8 cellular contexts compared by ENCODE assay signal in genomic region chr5:172903790-172904189, GRCh38. TPM values are rescaled to one million over a fixed set of nuclear protein-coding genes. Genes with fewer than 3 reads are reported as not detected.
DNase-seq lines count a peak whose midpoint lies in the region; ATAC-seq and TF ChIP-seq lines count a peak whose summit lies in the region.

No MANE protein-coding gene starts in this region.

- DNase-seq in AG20443 (ENCODE audit: low spot score), result peak; percentile 63
- peak; percentile 78 for DNase-seq in NCI-H69 (lab: John Stamatoyannopoulos, UW)
- DNase-seq in esophagus muscularis mucosa (ENCODE audit: extremely low spot score), result no peak
- peak; percentile 93 for DNase-seq in osteocyte (ENCODE audit: extremely low spot score, unreplicated experiment)
- no peak for DNase-seq in T-helper 2 cell treated with Interferon-gamma antibody and Interleukin-4, amounts not matched to agents 5 μg/mL and 100 μg/mL, for 36 hours (ENCODE audit: low spot score)
- no peak for DNase-seq in activated CD8-positive, alpha-beta memory T cell treated with anti-CD3 and anti-CD28 coated beads, Interleukin-2, amount 10 ng/mL, durations not matched to agents 7 days and 5 days
- DNase-seq in naive thymus-derived CD4-positive, alpha-beta T cell, result no peak

- POLR2A ChIA-PET in naive thymus-derived CD4-positive, alpha-beta T cell (lab: Charles Lee), result no interaction called here

- H3K4me3 ChIP-seq in esophagus muscularis mucosa, result no peak overlapping the region
- H3K4me3 ChIP-seq in naive thymus-derived CD4-positive, alpha-beta T cell (ENCODE audit: low read length), result no peak overlapping the region

- TF ChIP-seq EP300 in esophagus muscularis mucosa (IDR thresholded peaks at IDR 0.05), result no peak

- peaks cover 62 to 88% (median 81%) of the 10 kb centered on the region in 4 donors for H3K4me1 ChIP-seq in esophagus muscularis mucosa
- no peaks in the 10 kb centered on the region for H3K4me1 ChIP-seq in naive thymus-derived CD4-positive, alpha-beta T cell (ENCODE audit: control insufficient read depth in 2 of 2, insufficient read depth in 2 of 2, low read length in 2 of 2)

- H3K36me3 ChIP-seq in esophagus muscularis mucosa, result peaks cover 0 to 11% (median 5%) of the 10 kb centered on the region in 4 donors
- peaks cover 0 to 47% (median 0%) of the 10 kb centered on the region in 3 experiments for H3K36me3 ChIP-seq in naive thymus-derived CD4-positive, alpha-beta T cell (ENCODE audit: control insufficient read depth in 2 of 3, insufficient read depth in 3 of 3, low read length in 3 of 3)

- ATAC-seq in HG02852 (IDR thresholded peaks at IDR 0.05; ENCODE audit: unreplicated experiment), result no peak
- ATAC-seq in activated CD8-positive, alpha-beta memory T cell treated with anti-CD3 and anti-CD28 coated beads, Interleukin-2, amount 10 ng/mL, durations not matched to agents 7 days and 5 days, result no peak
- no peak for ATAC-seq in naive thymus-derived CD4-positive, alpha-beta T cell

- peak overlapping the region; percentile 90 to 99 (median 96) for H3K27ac ChIP-seq in esophagus muscularis mucosa (replicated peaks in 1 of 4)
- no peak overlapping the region for H3K27ac ChIP-seq in naive thymus-derived CD4-positive, alpha-beta T cell (ENCODE audit: low read depth, low read length)

- H3K9me3 ChIP-seq in esophagus muscularis mucosa, result no peaks in the 10 kb centered on the region
- H3K9me3 ChIP-seq in naive thymus-derived CD4-positive, alpha-beta T cell (ENCODE audit: control insufficient read depth in 2 of 3, low read length in 3 of 3), result no peaks in the 10 kb centered on the region

- TF ChIP-seq POLR2A in esophagus muscularis mucosa (IDR thresholded peaks at IDR 0.05; ENCODE audit: low read depth), result no peak

- peaks cover 84% of the 10 kb centered on the region for H3K4me1 Mint-ChIP-seq in osteocyte (ENCODE audit: unreplicated experiment)
- no peaks in the 10 kb centered on the region for H3K4me1 Mint-ChIP-seq in T-helper 2 cell treated with Interferon-gamma antibody and Interleukin-4, amounts not matched to agents 5 μg/mL and 100 μg/mL, for 36 hours (ENCODE audit: low read depth)
- peaks cover 9% of the 10 kb centered on the region for H3K4me1 Mint-ChIP-seq in activated CD8-positive, alpha-beta memory T cell treated with anti-CD3 and anti-CD28 coated beads, Interleukin-2, amount 10 ng/mL, durations not matched to agents 7 days and 5 days
- peaks cover 0 to 4% (median 0%) of the 10 kb centered on the region in 7 donors for H3K4me1 Mint-ChIP-seq in naive thymus-derived CD4-positive, alpha-beta T cell

- WGBS in esophagus muscularis mucosa, result 52% methylated on average over 4 of the region's 4 CpGs

- peaks cover 9% of the 10 kb centered on the region for H3K36me3 Mint-ChIP-seq in osteocyte (ENCODE audit: unreplicated experiment)
- peaks cover 2% of the 10 kb centered on the region for H3K36me3 Mint-ChIP-seq in T-helper 2 cell treated with Interferon-gamma antibody and Interleukin-4, amounts not matched to agents 5 μg/mL and 100 μg/mL, for 36 hours (ENCODE audit: low read depth)
- H3K36me3 Mint-ChIP-seq in activated CD8-positive, alpha-beta memory T cell treated with anti-CD3 and anti-CD28 coated beads, Interleukin-2, amount 10 ng/mL, durations not matched to agents 7 days and 5 days, result no peaks in the 10 kb centered on the region
- H3K36me3 Mint-ChIP-seq in naive thymus-derived CD4-positive, alpha-beta T cell, result peaks cover 0 to 31% (median 3%) of the 10 kb centered on the region in 5 donors

- intact Hi-C loops in esophagus muscularis mucosa (cut with DNase I), result loop anchor here (2.0 kb wide), 2 partner anchors 35 to 133 kb away; partner anchors contain the start of gene DUSP1
- intact Hi-C loops in naive thymus-derived CD4-positive, alpha-beta T cell (cut with micrococcal nuclease), result no loop called here

- H3K27ac Mint-ChIP-seq in osteocyte (ENCODE audit: unreplicated experiment), result peak overlapping the region; percentile 98
- H3K27ac Mint-ChIP-seq in T-helper 2 cell treated with Interferon-gamma antibody and Interleukin-4, amounts not matched to agents 5 μg/mL and 100 μg/mL, for 36 hours, result no peak overlapping the region
- H3K27ac Mint-ChIP-seq in activated CD8-positive, alpha-beta memory T cell treated with anti-CD3 and anti-CD28 coated beads, Interleukin-2, amount 10 ng/mL, durations not matched to agents 7 days and 5 days, result no peak overlapping the region
- peak overlapping the region in 3 of 9 donors; percentile 9 to 37 (median 22) for H3K27ac Mint-ChIP-seq in naive thymus-derived CD4-positive, alpha-beta T cell

- no peaks in the 10 kb centered on the region for H3K27me3 Mint-ChIP-seq in osteocyte (ENCODE audit: unreplicated experiment)
- no peaks in the 10 kb centered on the region for H3K27me3 Mint-ChIP-seq in T-helper 2 cell treated with Interferon-gamma antibody and Interleukin-4, amounts not matched to agents 5 μg/mL and 100 μg/mL, for 36 hours (ENCODE audit: low read depth)
- no peaks in the 10 kb centered on the region for H3K27me3 Mint-ChIP-seq in activated CD8-positive, alpha-beta memory T cell treated with anti-CD3 and anti-CD28 coated beads, Interleukin-2, amount 10 ng/mL, durations not matched to agents 7 days and 5 days
- H3K27me3 Mint-ChIP-seq in naive thymus-derived CD4-positive, alpha-beta T cell, result no peaks in the 10 kb centered on the region

- H3K9me3 Mint-ChIP-seq in osteocyte (ENCODE audit: unreplicated experiment), result no peaks in the 10 kb centered on the region
- no peaks in the 10 kb centered on the region for H3K9me3 Mint-ChIP-seq in T-helper 2 cell treated with Interferon-gamma antibody and Interleukin-4, amounts not matched to agents 5 μg/mL and 100 μg/mL, for 36 hours
- no peaks in the 10 kb centered on the region for H3K9me3 Mint-ChIP-seq in activated CD8-positive, alpha-beta memory T cell treated with anti-CD3 and anti-CD28 coated beads, Interleukin-2, amount 10 ng/mL, durations not matched to agents 7 days and 5 days (ENCODE audit: low read depth)
- H3K9me3 Mint-ChIP-seq in naive thymus-derived CD4-positive, alpha-beta T cell, result no peaks in the 10 kb centered on the region

- CTCF ChIA-PET in activated CD8-positive, alpha-beta memory T cell treated with anti-CD3 and anti-CD28 coated beads, Interleukin-2, amount 10 ng/mL, durations not matched to agents 7 days and 5 days (lab: Charles Lee), result no interaction called here
- CTCF ChIA-PET in naive thymus-derived CD4-positive, alpha-beta T cell (lab: Charles Lee), result no interaction called here

- peak overlapping the region; percentile 8 for H3K4me3 Mint-ChIP-seq in osteocyte (ENCODE audit: unreplicated experiment)
- H3K4me3 Mint-ChIP-seq in T-helper 2 cell treated with Interferon-gamma antibody and Interleukin-4, amounts not matched to agents 5 μg/mL and 100 μg/mL, for 36 hours, result no peak overlapping the region
- H3K4me3 Mint-ChIP-seq in activated CD8-positive, alpha-beta memory T cell treated with anti-CD3 and anti-CD28 coated beads, Interleukin-2, amount 10 ng/mL, durations not matched to agents 7 days and 5 days, result no peak overlapping the region
- no peak overlapping the region for H3K4me3 Mint-ChIP-seq in naive thymus-derived CD4-positive, alpha-beta T cell

- no peaks in the 10 kb centered on the region for H3K27me3 ChIP-seq in esophagus muscularis mucosa
- no peaks in the 10 kb centered on the region for H3K27me3 ChIP-seq in naive thymus-derived CD4-positive, alpha-beta T cell (ENCODE audit: control insufficient read depth in 2 of 2, insufficient read depth in 2 of 2, low read length in 2 of 2)

- TF ChIP-seq CTCF in esophagus muscularis mucosa (IDR thresholded peaks at IDR 0.05) (no peak), osteocyte (IDR thresholded peaks at IDR 0.05) (no peak)

RNA-seq across cellular contexts. Expression of gene RPL26L1, which starts 55.4 kb away (rescaled TPM):
- total RNA-seq in esophagus muscularis mucosa, result 10 to 100 TPM; 17.8 to 25.8 (median 22.1) TPM
- total RNA-seq in osteocyte, result 43.5 and 45.1 TPM in 2 replicates
- 10 to 100 TPM; 44.4 to 52.0 TPM for total RNA-seq in activated CD8-positive, alpha-beta memory T cell treated with anti-CD3 and anti-CD28 coated beads, Interleukin-2, amount 10 ng/mL, durations not matched to agents 7 days and 5 days
- 10 to 100 TPM in 3 of 5 experiments, 1 to 10 TPM in 2; 9.6 to 40.0 (median 12.9) TPM for total RNA-seq in naive thymus-derived CD4-positive, alpha-beta T cell
- 10 to 100 TPM; 29.7 to 37.1 TPM for polyA plus RNA-seq in naive thymus-derived CD4-positive, alpha-beta T cell

Comparison
In these comparisons a context has a peak if more than half of its experiments do, and no peak if none do; other contexts are left out.
1. DNase-seq: peak in AG20443 (single experiment), NCI-H69 (single experiment) and osteocyte (single experiment); none in esophagus muscularis mucosa (single experiment), T-helper 2 cell treated with Interferon-gamma antibody and Interleukin-4, amounts not matched to agents 5 μg/mL and 100 μg/mL, for 36 hours (single experiment), activated CD8-positive, alpha-beta memory T cell treated with anti-CD3 and anti-CD28 coated beads, Interleukin-2, amount 10 ng/mL, durations not matched to agents 7 days and 5 days (single experiment) and naive thymus-derived CD4-positive, alpha-beta T cell (0 of 9).